Comparison of ENCODE assay signal across 7 cellular contexts in the genomic region with DNA sequence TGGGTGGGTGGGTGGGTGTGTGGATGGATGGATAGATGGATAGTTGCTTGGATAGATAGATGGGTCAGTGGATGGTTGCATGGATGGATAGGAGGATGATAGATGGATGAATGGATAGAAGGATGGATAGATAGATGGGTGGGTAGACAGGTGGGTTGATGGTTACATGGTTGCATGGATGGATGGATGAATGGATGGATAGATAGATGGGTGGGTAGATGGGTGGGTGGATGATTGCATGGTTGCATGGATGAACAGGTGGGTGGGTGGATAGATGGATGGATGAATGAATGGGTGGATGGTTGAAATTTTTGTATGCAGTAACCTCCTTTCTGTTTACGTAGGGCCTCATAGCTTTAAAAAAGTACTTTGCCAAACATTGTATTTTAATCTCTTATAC.
"Had no signal": no experiment of that assay in that cellular context is flagged by ENCODE, and none has a peak within 500 bp of the region (broad histone marks: within the 10 kb centered on the region; RNA-seq: fewer than 3 reads in every experiment).

No MANE protein-coding gene starts in this region.

- H3K9me3 ChIP-seq: HAP-1 had no signal

- H2AFZ ChIP-seq: GM23338 had no signal

- H3K27ac ChIP-seq: KMS-11 had no signal

- H3K4me2 ChIP-seq: GM23338, KMS-11 had no signal

- ATAC-seq: GM23338, HCT116 had no signal

- DNase-seq: H7, KBM-7 had no signal

- H3K4me3 ChIP-seq: GM23338, HAP-1 had no signal

- FAIRE-seq: HTR-8/SVneo had no signal

- H3K9ac ChIP-seq: KMS-11 had no signal
